Comparison of ENCODE assay signal across 18 cellular contexts in genomic region chr7:2932761-2933251, GRCh38.
DNase-seq lines count a peak whose midpoint lies in the region; ATAC-seq and TF ChIP-seq lines count a peak whose summit lies in the region.
"Had no signal": no experiment of that assay in that cellular context is flagged by ENCODE, and none has a peak within 500 bp of the region (broad histone marks: within the 10 kb centered on the region; RNA-seq: fewer than 3 reads in every experiment).

No MANE protein-coding gene starts in this region.

- H3K27ac ChIP-seq in lower lobe of right lung (no peak overlapping the region), aorta (ENCODE audit: low read depth in 1 of 2, low read length in 2 of 2) (no peak overlapping the region)
- H3K27ac ChIP-seq: pancreas had no signal

- no peaks in the 10 kb centered on the region for H3K27me3 Mint-ChIP-seq in natural killer cell (ENCODE audit: low read depth in 2 of 2)
- no peaks in the 10 kb centered on the region for H3K27me3 Mint-ChIP-seq in natural killer cell treated with Interleukin-12 subunit alpha and Interleukin-12 subunit beta and Interleukin-15 and Interleukin-18, amount 100 ng/mL, for 72 hours

- H3K9me3 ChIP-seq in lower lobe of right lung (no peaks in the 10 kb centered on the region), aorta (ENCODE audit: control insufficient read depth, low read length) (no peaks in the 10 kb centered on the region)
- H3K9me3 ChIP-seq: pancreas had no signal

- H3K4me3 Mint-ChIP-seq in natural killer cell = no peak overlapping the region
- H3K4me3 Mint-ChIP-seq in natural killer cell treated with Interleukin-12 subunit alpha and Interleukin-12 subunit beta and Interleukin-15 and Interleukin-18, amount 100 ng/mL, for 72 hours = no peak overlapping the region
- H3K4me3 Mint-ChIP-seq: activated T-cell treated with anti-CD3 and anti-CD28 coated beads, Interleukin-2, amount 50 U/mL, for 72 hours had no signal

- H3K4me1 Mint-ChIP-seq in natural killer cell = peaks cover 0 to 5% of the 10 kb centered on the region in 2 donors
- H3K4me1 Mint-ChIP-seq in natural killer cell treated with Interleukin-12 subunit alpha and Interleukin-12 subunit beta and Interleukin-15 and Interleukin-18, amount 100 ng/mL, for 72 hours (ENCODE audit: low read depth in 2 of 2) = peaks cover 6 to 11% of the 10 kb centered on the region in 2 donors

- H3K27me3 ChIP-seq in lower lobe of right lung (ENCODE audit: low read depth) = peaks cover 6% of the 10 kb centered on the region
- no peaks in the 10 kb centered on the region for H3K27me3 ChIP-seq in aorta (ENCODE audit: control insufficient read depth in 1 of 2, insufficient read depth in 2 of 2, low read length in 1 of 2)
- H3K27me3 ChIP-seq: pancreas had no signal

- intact Hi-C loops in natural killer cell (cut with micrococcal nuclease) (no loop called here), lower lobe of right lung (cut with DNase I) (no loop called here), aorta (cut with DNase I) (no loop called here)

- DNase-seq in DMS53 (lab: John Stamatoyannopoulos, UW) = peak; percentile 28
- no peak for DNase-seq in DMS53 treated with DMSO at 0.1 percent for 48 hours (lab: John Stamatoyannopoulos, UW; ENCODE audit: unreplicated experiment)
- DNase-seq in natural killer cell = no peak
- DNase-seq in natural killer cell treated with Interleukin-12 subunit alpha and Interleukin-12 subunit beta and Interleukin-15 and Interleukin-18, amount 100 ng/mL, for 72 hours (ENCODE audit: low spot score) = no peak
- peak; percentile 35 for DNase-seq in lower lobe of right lung
- peak; percentile 43 to 67 for DNase-seq in aorta
- DNase-seq in NOMO-1 (lab: John Stamatoyannopoulos, UW; ENCODE audit: unreplicated experiment in 2 of 2) = no peak
- DNase-seq: 8988T; activated CD4-positive, alpha-beta T cell treated with anti-CD3 and anti-CD28 coated beads, Interleukin-2, amount 50 U/mL, for 4 hours; activated T-cell treated with anti-CD3 and anti-CD28 coated beads, Interleukin-2, amount 50 U/mL, for 72 hours; Calu3; cerebellar nuclear complex; effector memory CD4-positive, alpha-beta T cell; NCI-H2029; NCI-H345 had no signal

- peak overlapping the region; percentile 22 to 36 for H3K27ac Mint-ChIP-seq in natural killer cell
- H3K27ac Mint-ChIP-seq in natural killer cell treated with Interleukin-12 subunit alpha and Interleukin-12 subunit beta and Interleukin-15 and Interleukin-18, amount 100 ng/mL, for 72 hours = no peak overlapping the region

- 87 to 91% methylated on average over 15 of the region's 15 CpGs for WGBS in aorta, 2 donors

- H3K36me3 Mint-ChIP-seq in natural killer cell = no peaks in the 10 kb centered on the region
- peaks cover 9% of the 10 kb centered on the region for H3K36me3 Mint-ChIP-seq in natural killer cell treated with Interleukin-12 subunit alpha and Interleukin-12 subunit beta and Interleukin-15 and Interleukin-18, amount 100 ng/mL, for 72 hours

- H3K36me3 ChIP-seq in lower lobe of right lung = no peaks in the 10 kb centered on the region
- H3K36me3 ChIP-seq in aorta (ENCODE audit: control insufficient read depth in 1 of 2, insufficient read depth in 2 of 2, low read length in 1 of 2) = no peaks in the 10 kb centered on the region
- H3K36me3 ChIP-seq: pancreas had no signal

- H3K4me3 ChIP-seq in lower lobe of right lung = no peak overlapping the region
- H3K4me3 ChIP-seq in aorta (ENCODE audit: low read length in 2 of 2) = no peak overlapping the region
- H3K4me3 ChIP-seq: K562, pancreas had no signal

- no peaks in the 10 kb centered on the region for H3K9me3 Mint-ChIP-seq in natural killer cell
- H3K9me3 Mint-ChIP-seq in natural killer cell treated with Interleukin-12 subunit alpha and Interleukin-12 subunit beta and Interleukin-15 and Interleukin-18, amount 100 ng/mL, for 72 hours = no peaks in the 10 kb centered on the region
- H3K9me3 Mint-ChIP-seq: activated T-cell treated with anti-CD3 and anti-CD28 coated beads, Interleukin-2, amount 50 U/mL, for 72 hours had no signal

- TF ChIP-seq CTCF in natural killer cell (IDR thresholded peaks at IDR 0.05) = no peak
- no peak for TF ChIP-seq CTCF in lower lobe of right lung (IDR thresholded peaks at IDR 0.05)

- no peak for ATAC-seq in natural killer cell
- ATAC-seq in natural killer cell treated with Interleukin-12 subunit alpha and Interleukin-12 subunit beta and Interleukin-15 and Interleukin-18, amount 100 ng/mL, for 72 hours = no peak
- no peak for ATAC-seq in lower lobe of right lung
- ATAC-seq in aorta (ENCODE audit: low FRiP score) = no peak
- ATAC-seq in HG03457 (IDR thresholded peaks at IDR 0.05; ENCODE audit: unreplicated experiment) = no peak
- ATAC-seq: activated T-cell treated with anti-CD3 and anti-CD28 coated beads, Interleukin-2, amount 50 U/mL, for 72 hours; K562; pancreas had no signal

- no peaks in the 10 kb centered on the region for H3K4me1 ChIP-seq in lower lobe of right lung
- no peaks in the 10 kb centered on the region for H3K4me1 ChIP-seq in aorta (ENCODE audit: control insufficient read depth in 1 of 2, insufficient read depth in 2 of 2, low read length in 2 of 2)
- H3K4me1 ChIP-seq: pancreas had no signal

Comparison
In these comparisons a context has a peak if more than half of its experiments do, and no peak if none do; other contexts are left out.
1. DNase-seq: peak in DMS53 (single experiment), lower lobe of right lung (single experiment) and aorta (2 of 2); none in DMS53 treated with DMSO at 0.1 percent for 48 hours (single experiment), natural killer cell (single experiment), natural killer cell treated with Interleukin-12 subunit alpha and Interleukin-12 subunit beta and Interleukin-15 and Interleukin-18, amount 100 ng/mL, for 72 hours (single experiment) and NOMO-1 (0 of 2).
2. H3K27ac Mint-ChIP-seq: peak in natural killer cell (2 of 2); none in natural killer cell treated with Interleukin-12 subunit alpha and Interleukin-12 subunit beta and Interleukin-15 and Interleukin-18, amount 100 ng/mL, for 72 hours (0 of 2).